23 cellular contexts compared by ENCODE assay signal in the genomic region with DNA sequence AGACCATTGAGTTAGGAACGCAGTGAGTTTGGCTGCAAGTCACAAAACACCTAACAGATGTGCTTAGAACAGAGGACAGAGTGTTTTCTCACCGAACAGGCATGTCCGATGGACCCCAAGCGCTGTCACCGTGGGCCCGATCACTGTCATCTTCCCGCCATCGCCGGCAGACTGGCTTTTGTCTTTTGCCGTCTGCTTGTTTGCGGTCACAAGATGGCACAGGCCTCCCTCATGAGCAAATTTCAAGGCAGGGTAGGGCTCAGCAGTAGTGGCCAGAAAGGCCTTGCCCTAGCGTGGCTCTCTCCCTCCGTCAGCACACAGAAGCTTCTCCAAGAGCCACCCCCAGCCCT. TPM values are rescaled to one million over a fixed set of nuclear protein-coding genes. Genes with fewer than 3 reads are reported as not detected.
DNase-seq lines count a peak whose midpoint lies in the region; ATAC-seq, FAIRE-seq and TF ChIP-seq lines count a peak whose summit lies in the region.
"Had no signal": no experiment of that assay in that cellular context is flagged by ENCODE, and none has a peak within 500 bp of the region (broad histone marks: within the 10 kb centered on the region; RNA-seq: fewer than 3 reads in every experiment).

No MANE protein-coding gene starts in this region.

- TF ChIP-seq CTCF in lower lobe of right lung (IDR thresholded peaks at IDR 0.05) (no peak), sigmoid colon (IDR thresholded peaks at IDR 0.05) (no peak)

- H3K4me3 ChIP-seq in lower lobe of right lung (no peak overlapping the region), sigmoid colon (no peak overlapping the region), HAP-1 (no peak overlapping the region)
- H3K4me3 ChIP-seq: GM12878, GM23338 had no signal

- 96% methylated on average over 13 of the region's 13 CpGs for WGBS in sigmoid colon, 2 donors

- no peaks in the 10 kb centered on the region for H3K4me1 ChIP-seq in lower lobe of right lung
- H3K4me1 ChIP-seq in sigmoid colon: no peaks in the 10 kb centered on the region
- H3K4me1 ChIP-seq in HAP-1: no peaks in the 10 kb centered on the region
- H3K4me1 ChIP-seq: BE2C had no signal

- H3K27me3 ChIP-seq in lower lobe of right lung (ENCODE audit: low read depth): no peaks in the 10 kb centered on the region
- no peaks in the 10 kb centered on the region for H3K27me3 ChIP-seq in sigmoid colon
- H3K27me3 ChIP-seq in HAP-1 (ENCODE audit: low read depth): no peaks in the 10 kb centered on the region
- H3K27me3 ChIP-seq: BE2C had no signal

- DNase-seq in islet precursor cell (peak; percentile 47), lower lobe of right lung (peak; percentile 19), sigmoid colon (peak; percentile 46), GM19239 (ENCODE audit: insufficient read length, low spot score) (no peak), HAP-1 (ENCODE audit: low spot score in 2 of 2) (no peak)
- DNase-seq: ACHN; BE2C; C1 segment of cervical spinal cord; CD4-positive, CD25-positive, alpha-beta regulatory T cell; CD8-positive, alpha-beta memory T cell; COR-L47; DMS 273 treated with DMSO at 0.1 percent for 48 hours; DMS53; DND-41; EL; HFFc6 had no signal

- no peak for TF ChIP-seq EP300 in sigmoid colon (IDR thresholded peaks at IDR 0.05)

- ATAC-seq in lower lobe of right lung (no peak), GM21529 (IDR thresholded peaks at IDR 0.05; ENCODE audit: unreplicated experiment) (no peak)
- ATAC-seq: GM12878, GM23338, HCT116 had no signal

- intact Hi-C loops in lower lobe of right lung (cut with DNase I): no loop called here
- intact Hi-C loops in sigmoid colon (cut with DNase I): no loop called here

- peaks cover 64% of the 10 kb centered on the region for H3K36me3 ChIP-seq in lower lobe of right lung
- H3K36me3 ChIP-seq in sigmoid colon: peaks cover 0 to 58% (median 19%) of the 10 kb centered on the region in 4 donors
- no peaks in the 10 kb centered on the region for H3K36me3 ChIP-seq in HAP-1 (replicated peaks)
- H3K36me3 ChIP-seq: BE2C had no signal

- H3K27ac ChIP-seq in lower lobe of right lung (no peak overlapping the region), sigmoid colon (no peak overlapping the region)
- H3K27ac ChIP-seq: HL-60 had no signal

- H3K9me3 ChIP-seq in lower lobe of right lung: no peaks in the 10 kb centered on the region
- no peaks in the 10 kb centered on the region for H3K9me3 ChIP-seq in sigmoid colon
- H3K9me3 ChIP-seq in HAP-1: no peaks in the 10 kb centered on the region
- H3K9me3 ChIP-seq: BE2C had no signal

- in situ Hi-C loops in HAP-1 (cut with MboI; ENCODE audit: low sequenced_read_pairs): no loop called here

- no peak for FAIRE-seq in GM19239 (lab: Jason Lieb, UNC)
- FAIRE-seq: A204.1, GM12878, H54 had no signal

- no peak for TF ChIP-seq POLR2A in sigmoid colon (IDR thresholded peaks at IDR 0.05)

RNA-seq across cellular contexts. Expression of a gene that starts 21.4 kb away (rescaled TPM):
- total RNA-seq in lower lobe of right lung (211 TPM), sigmoid colon (100 to 1,000 TPM; 196 to 226 (median 211) TPM)
- polyA plus RNA-seq in sigmoid colon: 100 to 1,000 TPM; 252 to 261 (median 259) TPM

RNA-seq across cellular contexts. Expression of a gene that starts 44.1 kb away (rescaled TPM):
- total RNA-seq in lower lobe of right lung (41.2 TPM), sigmoid colon (10 to 100 TPM; 12.7 to 24.3 (median 20.2) TPM)
- polyA plus RNA-seq in sigmoid colon: 10 to 100 TPM in 1 of 3 donors, 1 to 10 TPM in 2; 3.0 to 18.7 (median 3.0) TPM

Comparison
In these comparisons a context has a peak if more than half of its experiments do, and no peak if none do; other contexts are left out.
1. DNase-seq: peak in islet precursor cell (single experiment), lower lobe of right lung (single experiment) and sigmoid colon (single experiment); none in GM19239 (single experiment) and HAP-1 (0 of 2).